21 cellular contexts compared by ENCODE assay signal in the genomic region with DNA sequence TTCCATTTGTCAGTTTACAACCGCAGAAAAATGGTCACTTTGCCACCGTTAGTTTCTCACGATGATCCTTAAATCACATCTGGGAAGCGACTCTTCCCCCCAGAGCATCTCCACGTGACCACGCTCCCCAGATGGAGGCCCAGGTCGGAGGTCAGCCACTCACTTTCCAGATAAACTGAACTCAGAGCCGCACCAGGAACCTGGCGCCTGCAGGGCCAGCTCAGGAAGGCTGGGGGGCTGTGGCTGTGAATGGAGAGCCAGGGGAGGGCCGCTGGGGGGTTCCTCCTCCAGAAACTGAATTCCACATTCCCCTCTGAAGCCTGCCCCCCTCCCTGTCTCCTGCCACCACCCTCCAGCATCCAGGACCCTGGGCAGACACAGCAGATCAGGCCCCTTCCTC. TPM values are rescaled to one million over a fixed set of nuclear protein-coding genes. Genes with fewer than 3 reads are reported as not detected.
DNase-seq lines count a peak whose midpoint lies in the region; ATAC-seq, FAIRE-seq and TF ChIP-seq lines count a peak whose summit lies in the region.
"Had no signal": no experiment of that assay in that cellular context is flagged by ENCODE, and none has a peak within 500 bp of the region (broad histone marks: within the 10 kb centered on the region; RNA-seq: fewer than 3 reads in every experiment).

No MANE protein-coding gene starts in this region.

- no peak overlapping the region for H4K91ac ChIP-seq in neuronal stem cell (ENCODE audit: low read depth, low read length, poor library complexity)

- peak overlapping the region; percentile 37 for H3K4me2 ChIP-seq in neuronal stem cell (ENCODE audit: insufficient read depth, low read length, poor library complexity, severe bottlenecking)
- H3K4me2 ChIP-seq: BLaER1, GM23338, KMS-11 had no signal

- H3K14ac ChIP-seq in neuronal stem cell (ENCODE audit: low read length), result no peak overlapping the region

- H3K79me1 ChIP-seq in neuronal stem cell (ENCODE audit: low read depth, low read length), result no peaks in the 10 kb centered on the region

- TF ChIP-seq CTCF in right atrium auricular region (IDR thresholded peaks at IDR 0.05), result no peak

- peak overlapping the region; percentile 48 for H2BK120ac ChIP-seq in neuronal stem cell (ENCODE audit: low read depth, low read length)

- H2AFZ ChIP-seq in neuronal stem cell (ENCODE audit: low read length), result peak overlapping the region; percentile 45
- H2AFZ ChIP-seq: GM23338 had no signal

- H3K36me3 ChIP-seq in right atrium auricular region, result no peaks in the 10 kb centered on the region
- no peaks in the 10 kb centered on the region for H3K36me3 ChIP-seq in neuronal stem cell (replicated peaks in 1 of 2; ENCODE audit: control insufficient read depth in 2 of 2, insufficient read depth in 2 of 2, low read length in 2 of 2)
- H3K36me3 ChIP-seq: BLaER1 had no signal

- no peak for FAIRE-seq in RCC 7860 (lab: Jason Lieb, UNC)
- FAIRE-seq: A204.1 had no signal

- ATAC-seq in left ventricle myocardium superior (no peak), right cardiac atrium (no peak), HG03439 (IDR thresholded peaks at IDR 0.05; ENCODE audit: unreplicated experiment) (no peak)

- DNase-seq in left ventricle myocardium superior (peak; percentile 5), right atrium auricular region (ENCODE audit: low spot score) (no peak), right cardiac atrium (peak in 2 of 3 donors; percentile 7 to 33), neuronal stem cell (ENCODE audit: low spot score) (peak; percentile 79), RCC 7860 (ENCODE audit: low spot score) (no peak)
- DNase-seq in stimulated activated CD4-positive, alpha-beta T cell treated with anti-CD3 and anti-CD28 coated beads, Interleukin-2, amount 100 ng/mL, for 48 hours, result no peak
- DNase-seq: CD4-positive, alpha-beta memory T cell; DMS153; GF-D8; MV-4-11; NCI-H1417 treated with DMSO at 0.1 percent for 48 hours; NCI-H187 treated with DMSO at 0.1 percent for 48 hours; NCI-H226; NCI-H524; NCI-H82; OCI-M1 had no signal

- H3K4me1 ChIP-seq in right atrium auricular region (peaks cover 0 to 4% of the 10 kb centered on the region in 2 donors), right cardiac atrium (ENCODE audit: control insufficient read depth, insufficient read depth, low read length) (no peaks in the 10 kb centered on the region), neuronal stem cell (ENCODE audit: control insufficient read depth in 2 of 2, insufficient read depth in 1 of 2, low read depth in 1 of 2, low read length in 2 of 2) (peaks cover 35 to 48% of the 10 kb centered on the region in 2 donors)

- H4K8ac ChIP-seq in neuronal stem cell (ENCODE audit: low read depth, low read length), result no peak overlapping the region

- no peak overlapping the region for H3K4ac ChIP-seq in neuronal stem cell (ENCODE audit: low read length)

- intact Hi-C loops in left ventricle myocardium superior (cut with micrococcal nuclease), result no loop called here
- intact Hi-C loops in right cardiac atrium (cut with DNase I), result no loop called here

- H3K18ac ChIP-seq in neuronal stem cell (ENCODE audit: low read length), result peak overlapping the region; percentile 80

- H3K27me3 ChIP-seq in right atrium auricular region (no peaks in the 10 kb centered on the region), right cardiac atrium (ENCODE audit: control insufficient read depth, insufficient read depth) (no peaks in the 10 kb centered on the region), neuronal stem cell (ENCODE audit: control insufficient read depth in 3 of 3, insufficient read depth in 3 of 3, low read depth in 1 of 3, low read length in 3 of 3) (peaks cover 0 to 8% (median 0%) of the 10 kb centered on the region in 3 experiments)
- H3K27me3 ChIP-seq: BLaER1 had no signal

- peak overlapping the region; percentile 60 for H2BK15ac ChIP-seq in neuronal stem cell (ENCODE audit: low read length)

- no peak overlapping the region for H2BK12ac ChIP-seq in neuronal stem cell (ENCODE audit: low read length)

- no peaks in the 10 kb centered on the region for H3K9me3 ChIP-seq in right atrium auricular region
- no peaks in the 10 kb centered on the region for H3K9me3 ChIP-seq in right cardiac atrium (ENCODE audit: control insufficient read depth, low read length)
- no peaks in the 10 kb centered on the region for H3K9me3 ChIP-seq in neuronal stem cell (replicated peaks in 1 of 2; ENCODE audit: control insufficient read depth in 2 of 2, insufficient read depth in 1 of 2, low read depth in 1 of 2, low read length in 2 of 2)
- H3K9me3 ChIP-seq: BLaER1 had no signal

- H3K27ac ChIP-seq in right atrium auricular region (no peak overlapping the region), right cardiac atrium (ENCODE audit: low read length) (no peak overlapping the region), neuronal stem cell (replicated peaks; ENCODE audit: low read length) (peak overlapping the region; percentile 94)
- H3K27ac ChIP-seq: BLaER1, KMS-11 had no signal

- peak overlapping the region; percentile 17 for H2BK5ac ChIP-seq in neuronal stem cell (ENCODE audit: low read length)

- peak overlapping the region; percentile 86 for H2AK5ac ChIP-seq in neuronal stem cell (ENCODE audit: low read depth, low read length)

- H3K23ac ChIP-seq in neuronal stem cell (ENCODE audit: low read depth, low read length, poor library complexity), result no peak overlapping the region

- H3K9ac ChIP-seq in neuronal stem cell (ENCODE audit: low read depth, low read length, poor library complexity), result no peak overlapping the region
- H3K9ac ChIP-seq: BLaER1, KMS-11 had no signal

- no peak overlapping the region for H3K4me3 ChIP-seq in right atrium auricular region
- no peak overlapping the region for H3K4me3 ChIP-seq in right cardiac atrium (ENCODE audit: low read length)
- no peak overlapping the region for H3K4me3 ChIP-seq in neuronal stem cell (ENCODE audit: low read length in 2 of 2)
- H3K4me3 ChIP-seq: BLaER1, GM23338 had no signal

- 67% methylated on average over 10 of the region's 10 CpGs for WGBS in right cardiac atrium
- no CpG with 5 or more reads among the region's 10 CpGs for WGBS in neuronal stem cell (ENCODE audit: extremely low coverage in 2 of 2, insufficient read length in 2 of 2, insufficient replicate concordance in 1 of 2), 2 donors

RNA-seq across cellular contexts. Expression of a gene that starts 55.2 kb away (rescaled TPM):
- total RNA-seq in left ventricle myocardium superior, result 15.3 TPM
- total RNA-seq in right atrium auricular region, result 10 to 100 TPM; 11.2 to 22.0 TPM
- 10 to 100 TPM; 23.9 to 29.2 (median 27.0) TPM for total RNA-seq in right cardiac atrium
- 25.8 TPM for polyA plus RNA-seq in right cardiac atrium
- 66.9 TPM for polyA plus RNA-seq in neuronal stem cell (2013, experiment 1 of 2)
- polyA plus RNA-seq in neuronal stem cell (2013, experiment 2 of 2), result 67.5 TPM

Comparison
In these comparisons a context has a peak if more than half of its experiments do, and no peak if none do; other contexts are left out.
1. DNase-seq: peak in left ventricle myocardium superior (single experiment), right cardiac atrium (2 of 3) and neuronal stem cell (single experiment); none in right atrium auricular region (single experiment), stimulated activated CD4-positive, alpha-beta T cell treated with anti-CD3 and anti-CD28 coated beads, Interleukin-2, amount 100 ng/mL, for 48 hours (0 of 2) and RCC 7860 (single experiment).